In the genomic region with DNA sequence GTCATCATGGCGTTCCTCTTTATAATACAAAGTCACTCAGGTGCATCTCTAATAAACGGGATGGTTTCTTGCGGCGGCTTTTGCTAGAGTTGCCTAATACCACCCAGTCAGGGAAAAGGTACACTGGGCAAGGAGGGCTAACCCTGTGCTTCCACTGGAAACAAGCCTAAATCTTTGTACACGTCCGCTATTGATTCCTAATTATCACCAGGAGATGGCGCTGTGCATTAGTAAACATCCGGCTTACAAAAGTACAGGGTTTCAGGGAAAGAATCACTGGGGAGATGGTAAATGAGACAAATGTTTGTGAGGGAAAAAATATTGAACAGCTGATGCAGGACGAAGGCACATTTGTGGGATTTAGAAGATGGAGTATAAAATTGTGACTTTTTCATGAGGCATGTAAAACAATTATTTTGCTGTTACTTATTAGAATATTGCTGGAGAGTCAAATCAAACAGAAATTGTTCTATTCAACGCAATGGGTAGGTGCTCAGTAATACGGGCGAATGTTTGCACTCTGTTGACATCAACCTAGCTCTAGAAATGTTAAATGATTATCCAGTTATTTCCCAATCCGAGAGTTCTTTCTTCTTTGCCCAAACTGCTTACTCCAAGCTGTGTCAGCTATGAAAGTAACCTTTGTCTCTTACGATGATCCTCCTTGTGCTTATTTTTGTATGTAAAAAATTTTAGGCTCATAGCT, we compare ENCODE assay signal across 8 cellular contexts.
DNase-seq lines count a peak whose midpoint lies in the region; ATAC-seq and TF ChIP-seq lines count a peak whose summit lies in the region.

No MANE protein-coding gene starts in this region.

- in situ Hi-C loops in GM13976 (cut with MboI; ENCODE audit: low sequenced_read_pairs, unreplicated experiment) (no loop called here), astrocyte of the cerebellum (cut with HindIII; ENCODE audit: low sequenced_read_pairs) (no loop called here)

- TF ChIP-seq CTCF in AG04449 (IDR thresholded peaks at IDR 0.05; ENCODE audit: insufficient read depth, low read length, missing control alignments) (peak; percentile 55), GM13976 (IDR thresholded peaks at IDR 0.05; ENCODE audit: borderline replicate concordance, control extremely low read depth, extremely low read depth, insufficient read depth, missing control alignments) (peak; percentile 50), astrocyte of the cerebellum (IDR thresholded peaks at IDR 0.05; ENCODE audit: low read depth, low read length, missing control alignments) (peak; percentile 68)

- DNase-seq in AG04449 (ENCODE audit: low read depth, low spot score) (peak; percentile 3), GM13976 (ENCODE audit: low spot score) (peak; percentile 9), NCI-H2196 treated with DMSO at 0.1 percent for 48 hours (lab: John Stamatoyannopoulos, UW; ENCODE audit: unreplicated experiment) (peak; percentile 18), astrocyte of the cerebellum (ENCODE audit: low read depth) (peak; percentile 53), islet precursor cell (peak; percentile 79), DMS153 treated with DMSO at 0.1 percent for 48 hours (lab: John Stamatoyannopoulos, UW; ENCODE audit: unreplicated experiment) (no peak)
- DNase-seq in stimulated activated naive CD4-positive, alpha-beta T cell treated with Interleukin-2 at 50 U/mL for 16 hours (lab: John Stamatoyannopoulos, UW): no peak

- H3K4me3 ChIP-seq in AG04449 (ENCODE audit: low read depth, low read length) (no peak overlapping the region), astrocyte of the cerebellum (ENCODE audit: low read depth, low read length) (no peak overlapping the region)

- POLR2A ChIA-PET in AG04449 (lab: Yijun Ruan, JAX): no interaction called here

- CTCF ChIA-PET in AG04449 (lab: Yijun Ruan, JAX): interaction anchor here (0.6 to 7.9 kb wide), 22 partner anchors 8 to 1632 kb away, joined by 3 to 61 read pairs (median 3); no protein-coding TSS in a partner anchor

- peak; percentile 46 for ATAC-seq in HG02970 (IDR thresholded peaks at IDR 0.05; ENCODE audit: low FRiP score, unreplicated experiment)

Comparison
In these comparisons a context has a peak if more than half of its experiments do, and no peak if none do; other contexts are left out.
1. DNase-seq: peak in AG04449 (single experiment), GM13976 (single experiment), NCI-H2196 treated with DMSO at 0.1 percent for 48 hours (single experiment), astrocyte of the cerebellum (single experiment) and islet precursor cell (single experiment); none in stimulated activated naive CD4-positive, alpha-beta T cell treated with Interleukin-2 at 50 U/mL for 16 hours (single experiment) and DMS153 treated with DMSO at 0.1 percent for 48 hours (single experiment).
2. Peak in every context shown above with its lines, with median percentiles within 50 percentile points of each other: CTCF ChIP-seq.